ENCODE assay signal across 3 cellular contexts in the genomic region with DNA sequence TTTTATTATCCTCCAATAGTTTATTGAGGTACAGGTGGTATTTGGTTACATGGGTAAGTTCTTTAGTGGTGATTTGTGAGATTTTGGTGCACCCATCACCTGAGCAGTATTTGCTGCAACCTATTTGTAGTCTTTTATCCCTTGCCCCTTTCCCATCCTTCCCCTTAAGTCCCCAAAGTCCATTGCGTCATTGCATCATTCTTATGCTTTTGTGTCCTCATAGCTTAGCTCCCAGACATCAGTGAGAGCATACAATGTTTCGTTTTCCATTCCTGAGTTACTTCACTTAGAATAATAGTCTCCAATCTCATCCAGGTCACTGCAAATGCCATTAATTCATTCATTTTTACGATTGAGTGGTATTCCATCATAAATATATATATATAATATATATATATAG.
A peak's percentile ranks its signal among the peaks of the same experiment; 100 is the strongest.
DNase-seq lines count a peak whose midpoint lies in the region; ATAC-seq, FAIRE-seq and TF ChIP-seq lines count a peak whose summit lies in the region.
"Not testable (repeated sequence)": the region's sequence is repeated elsewhere in the genome, so short reads cannot be mapped to it uniquely, and the experiment has no call there.

No MANE protein-coding gene starts in this region.

- TF ChIP-seq CTCF in IMR-90 (conservative IDR thresholded peaks at IDR 0.05; ENCODE audit: low read depth, low read length); astrocyte (IDR thresholded peaks at IDR 0.05; ENCODE audit: insufficient read depth, low read depth, low read length); HepG2 (CRISPR knock-in tag; IDR thresholded peaks at IDR 0.05): not testable (repeated sequence)

- H4K20me1 ChIP-seq in IMR-90 (ENCODE audit: insufficient read depth, low read length); astrocyte (ENCODE audit: insufficient read depth, low read length); HepG2 (ENCODE audit: insufficient read depth, low read length): not testable (repeated sequence)

- not testable (repeated sequence) for H3K4me3 Mint-ChIP-seq in astrocyte (ENCODE audit: unreplicated experiment)

- not testable (repeated sequence) for H4K8ac ChIP-seq in IMR-90 (ENCODE audit: low read depth in 2 of 2, low read length in 2 of 2)

- not testable (repeated sequence) for H2BK20ac ChIP-seq in IMR-90 (ENCODE audit: low read depth, low read length)

- intact Hi-C loops in IMR-90 (cut with micrococcal nuclease); HepG2 (cut with micrococcal nuclease; ENCODE audit: unreplicated experiment): not testable (repeated sequence)

- H4K91ac ChIP-seq in IMR-90 (ENCODE audit: insufficient read depth, low read depth, low read length) = not testable (repeated sequence)

- TF ChIP-seq EP300 in HepG2 (IDR thresholded peaks at IDR 0.05; ENCODE audit: low read depth in 2 of 2, low read length in 2 of 2); HepG2 (CRISPR knock-in tag; IDR thresholded peaks at IDR 0.05; ENCODE audit: borderline replicate concordance): not testable (repeated sequence)

- H3K9me3 ChIP-seq in IMR-90 (ENCODE audit: control insufficient read depth, insufficient read depth, low read length); astrocyte (ENCODE audit: insufficient read depth, low read depth, low read length); HepG2 (ENCODE audit: low read length): not testable (repeated sequence)

- not testable (repeated sequence) for H3K4me1 Mint-ChIP-seq in astrocyte (ENCODE audit: low read depth, unreplicated experiment)

- not testable (repeated sequence) for H3K23ac ChIP-seq in IMR-90 (ENCODE audit: low read depth, low read length)

- H3K18ac ChIP-seq in IMR-90 (ENCODE audit: low read depth, low read length) = not testable (repeated sequence)

- H3K27me3 Mint-ChIP-seq in astrocyte (ENCODE audit: low read depth, unreplicated experiment) = not testable (repeated sequence)

- TF ChIP-seq POLR2A in IMR-90 (IDR thresholded peaks at IDR 0.05; ENCODE audit: low read depth, low read length); HepG2 (IDR thresholded peaks at IDR 0.05; ENCODE audit: insufficient read depth in 1 of 2, low read depth in 2 of 2, low read length in 2 of 2): not testable (repeated sequence)

- DNase-seq in IMR-90; astrocyte (ENCODE audit: low read depth); HepG2 (ENCODE audit: low spot score): not testable (repeated sequence)

- not testable (repeated sequence) for H3K9me3 Mint-ChIP-seq in astrocyte (ENCODE audit: unreplicated experiment)

- not testable (repeated sequence) for H2BK120ac ChIP-seq in IMR-90 (ENCODE audit: low read depth, low read length)

- not testable (repeated sequence) for H3K56ac ChIP-seq in IMR-90 (ENCODE audit: extremely low read depth, insufficient read depth, low read length)

- H2BK5ac ChIP-seq in IMR-90 (ENCODE audit: low read depth, low read length, poor library complexity, severe bottlenecking) = not testable (repeated sequence)

- not testable (repeated sequence) for H3K79me1 ChIP-seq in IMR-90 (ENCODE audit: low read depth in 1 of 2, low read length in 2 of 2)

- not testable (repeated sequence) for H3K4me1 ChIP-seq in IMR-90 (ENCODE audit: control insufficient read depth, insufficient read depth, low read length); astrocyte (ENCODE audit: insufficient read depth, low read length); HepG2 (ENCODE audit: insufficient read depth, low read length)

- H2BK15ac ChIP-seq in IMR-90 (ENCODE audit: low read depth, low read length) = not testable (repeated sequence)

- H3K9ac ChIP-seq in IMR-90 (ENCODE audit: low read depth, low read length); astrocyte (ENCODE audit: low read length); HepG2 (ENCODE audit: insufficient read depth, low read depth, low read length): not testable (repeated sequence)

- H3K27ac ChIP-seq in IMR-90 (ENCODE audit: insufficient read depth, low read length); astrocyte (ENCODE audit: low read depth, low read length); HepG2 (ENCODE audit: extremely low read length, insufficient read depth, low read length): not testable (repeated sequence)

- CTCF ChIA-PET in IMR-90 (lab: Yijun Ruan, JAX); HepG2 (lab: Yijun Ruan, JAX; ENCODE audit: low intra/inter-chr PET ratio, low total read pairs): not testable (repeated sequence)

- not testable (repeated sequence) for H4K5ac ChIP-seq in IMR-90 (ENCODE audit: low read depth, low read length)

- H3K27me3 ChIP-seq in IMR-90 (ENCODE audit: control insufficient read depth, insufficient read depth, low read length); astrocyte (ENCODE audit: insufficient read depth, low read length); HepG2 (ENCODE audit: control insufficient read depth in 1 of 2, insufficient read depth in 2 of 2, low read length in 2 of 2): not testable (repeated sequence)

- in situ Hi-C loops in IMR-90 (cut with MboI; ENCODE audit: low sequenced_read_pairs); HepG2 (cut with HindIII; ENCODE audit: extremely low pct_ligation_motif_present, low pct_unique_long_range_greater_than_20kb): not testable (repeated sequence)

- H3K4ac ChIP-seq in IMR-90 (ENCODE audit: low read depth, low read length) = not testable (repeated sequence)

- BruUV-seq in IMR-90 (replicated peaks; lab: Mats Ljungman, UMichigan); HepG2 (replicated peaks; lab: Mats Ljungman, UMichigan): not testable (repeated sequence)

- dilution Hi-C loops in IMR-90 (cut with HindIII; ENCODE audit: low sequenced_read_pairs, unreplicated experiment) = not testable (repeated sequence)

- not testable (repeated sequence) for H3K36me3 Mint-ChIP-seq in astrocyte (ENCODE audit: low read depth, unreplicated experiment)

- not testable (repeated sequence) for TF ChIP-seq RAD21 in IMR-90 (IDR thresholded peaks at IDR 0.05; ENCODE audit: low read length); HepG2 (CRISPR knock-in tag; IDR thresholded peaks at IDR 0.05)

- POLR2A ChIA-PET in IMR-90 (lab: Charles Lee; ENCODE audit: unreplicated experiment); HepG2 (lab: Yijun Ruan, JAX): not testable (repeated sequence)

- ATAC-seq in IMR-90 (ENCODE audit: low read depth); HepG2: not testable (repeated sequence)

- not testable (repeated sequence) for H3K4me3 ChIP-seq in IMR-90 (ENCODE audit: insufficient read depth, low read depth, low read length); astrocyte (ENCODE audit: insufficient read depth, low read depth, low read length); HepG2 (replicated peaks in 1 of 3; ENCODE audit: insufficient read depth in 1 of 3, low read depth in 2 of 3, low read length in 3 of 3)

- not testable (repeated sequence) for H3K4me2 ChIP-seq in IMR-90 (ENCODE audit: low read depth, low read length); astrocyte (ENCODE audit: low read length); HepG2 (ENCODE audit: low read depth, low read length)

- H2AFZ ChIP-seq in IMR-90 (replicated peaks; ENCODE audit: low read length, poor library complexity); astrocyte (ENCODE audit: low read depth, low read length); HepG2 (ENCODE audit: low read length): not testable (repeated sequence)

- H3K27ac Mint-ChIP-seq in astrocyte (ENCODE audit: unreplicated experiment) = not testable (repeated sequence)

- not testable (repeated sequence) for H2AK5ac ChIP-seq in IMR-90 (ENCODE audit: low read depth, low read length)

- FAIRE-seq in astrocyte (lab: Jason Lieb, UNC) = peak; percentile 26
- FAIRE-seq in HepG2 (lab: Jason Lieb, UNC) = not testable (repeated sequence)

- not testable (repeated sequence) for H3K14ac ChIP-seq in IMR-90 (replicated peaks; ENCODE audit: low read depth, low read length)

- H2AK9ac ChIP-seq in IMR-90 (replicated peaks; ENCODE audit: low read depth, low read length, poor library complexity) = not testable (repeated sequence)

- WGBS in IMR-90 (ENCODE audit: extremely low coverage in 2 of 2, insufficient read length in 1 of 2), 2 experiments = 100% methylated on average over 1 of the region's 3 CpGs; no CpG with 5 or more reads in 1 of the 2 experiments
- under 1% methylated on average over 3 of the region's 3 CpGs for whole genome bisulfite sequencing in HepG2 (ENCODE audit: low lambda C conversion rate)

- not testable (repeated sequence) for H3K36me3 ChIP-seq in IMR-90 (ENCODE audit: control insufficient read depth, insufficient read depth, low read length); astrocyte (ENCODE audit: insufficient read depth, low read length); HepG2 (replicated peaks in 1 of 2; ENCODE audit: control insufficient read depth in 1 of 2, insufficient read depth in 2 of 2, low read length in 2 of 2)

- not testable (repeated sequence) for H3K9me1 ChIP-seq in IMR-90 (ENCODE audit: insufficient read depth, low read length)

- H3K79me2 ChIP-seq in astrocyte (ENCODE audit: insufficient read depth, low read length); HepG2 (ENCODE audit: insufficient read depth, low read length): not testable (repeated sequence)

TF ChIP-seq in IMR-90, 13 proteins besides CTCF, POLR2A, EP300 and RAD21:
- TF ChIP-seq CEBPB (IDR thresholded peaks at IDR 0.05; ENCODE audit: low read depth, low read length) = peak; percentile 38
TF ChIP-seq in IMR-90: peak in this region for 1; not testable (repeated sequence) for 12.

TF ChIP-seq in HepG2, 621 proteins besides CTCF, POLR2A, EP300 and RAD21:
- peak; percentile 52; the same call in 1 of the 2 replicates for TF ChIP-seq CEBPB (IDR thresholded peaks at IDR 0.05; ENCODE audit: borderline replicate concordance, low read depth, low read length)
- peak; percentile 88 for TF ChIP-seq ATF7 (IDR thresholded peaks at IDR 0.05)
- TF ChIP-seq ATF7 (CRISPR knock-in tag; IDR thresholded peaks at IDR 0.05) = not testable (repeated sequence)
TF ChIP-seq in HepG2: peak in this region for 2; not testable (repeated sequence) for 619.
